ENCODE assay signal across 22 cellular contexts in the genomic region with DNA sequence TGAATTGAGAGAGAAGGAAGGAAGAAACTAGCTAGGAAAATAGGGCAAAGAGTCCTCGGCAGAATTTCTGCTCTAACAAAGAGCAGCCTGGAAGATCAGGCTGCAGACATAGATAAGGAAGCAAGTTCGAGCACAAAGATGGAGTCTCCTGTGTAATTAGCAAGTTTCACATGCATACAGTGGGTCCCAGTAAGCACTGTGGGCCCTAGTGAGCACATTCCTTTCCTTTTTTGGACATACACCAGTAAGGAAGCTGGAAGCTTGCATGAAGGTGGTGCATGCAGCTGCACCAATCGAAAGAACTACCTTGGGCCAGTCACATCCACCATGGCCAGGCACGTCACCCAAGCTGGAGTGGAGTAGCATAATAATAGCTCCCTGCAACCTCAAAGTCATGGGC.
"Had no signal": no experiment of that assay in that cellular context is flagged by ENCODE, and none has a peak within 500 bp of the region (broad histone marks: within the 10 kb centered on the region; RNA-seq: fewer than 3 reads in every experiment).

No MANE protein-coding gene starts in this region.

- H3K36me3 ChIP-seq: cardiac muscle cell, heart right ventricle, left lung, neural progenitor cell, thyroid gland, upper lobe of right lung had no signal

- H3K9me3 ChIP-seq: heart right ventricle, left lung, thyroid gland, upper lobe of right lung had no signal

- H2AFZ ChIP-seq: neural progenitor cell had no signal

- H3K4me3 Mint-ChIP-seq: activated naive CD8-positive, alpha-beta T cell treated with anti-CD3 and anti-CD28 coated beads for 36 hours; activated T-cell treated with anti-CD3 and anti-CD28 coated beads, Interleukin-2, amount 50 U/mL, for 4 hours; mesothelial cell of epicardium; naive thymus-derived CD8-positive, alpha-beta T cell; neural progenitor cell; stimulated activated naive CD8-positive, alpha-beta T cell treated with anti-CD3 and anti-CD28 coated beads, Interleukin-15, Interleukin-2, amounts not matched to agents 100 ng/mL and 50 ng/mL, for 24 hours; T-helper 17 cell had no signal

- DNase-seq: activated CD4-positive, alpha-beta T cell treated with anti-CD3 and anti-CD28 coated beads for 4 hours; activated CD4-positive, alpha-beta T cell treated with anti-CD3 and anti-CD28 coated beads, Interleukin-2, amount 50 U/mL, for 48 hours; activated CD4-positive, CD25-positive, alpha-beta regulatory T cell; activated CD8-positive, alpha-beta memory T cell treated with anti-CD3 and anti-CD28 coated beads, Interleukin-2, amount 50 U/mL, for 48 hours; activated naive CD4-positive, alpha-beta T cell treated with Interleukin-2 at 50 U/mL for 16 hours; activated naive CD8-positive, alpha-beta T cell treated with anti-CD3 and anti-CD28 coated beads for 36 hours; activated T-cell treated with anti-CD3 and anti-CD28 coated beads, Interleukin-2, amount 50 U/mL, for 4 hours; amniotic stem cell; heart right ventricle; naive thymus-derived CD8-positive, alpha-beta T cell; retina; substantia nigra; T-helper 17 cell; thyroid gland; upper lobe of right lung had no signal

- H3K36me3 Mint-ChIP-seq: activated naive CD8-positive, alpha-beta T cell treated with anti-CD3 and anti-CD28 coated beads for 36 hours; mesothelial cell of epicardium; naive thymus-derived CD8-positive, alpha-beta T cell; neural progenitor cell had no signal

- H3K4me3 ChIP-seq: cardiac muscle cell, heart right ventricle, left lung, lung, neural progenitor cell, thyroid gland, upper lobe of right lung had no signal

- H3K9ac ChIP-seq: neural progenitor cell had no signal

- H3K4me2 ChIP-seq: neural progenitor cell had no signal

- H3K4me1 ChIP-seq: heart right ventricle, left lung, thyroid gland, upper lobe of right lung had no signal

- H3K27ac Mint-ChIP-seq: activated naive CD8-positive, alpha-beta T cell treated with anti-CD3 and anti-CD28 coated beads for 36 hours; mesothelial cell of epicardium; naive thymus-derived CD8-positive, alpha-beta T cell; neural progenitor cell; progenitor cell of endocrine pancreas; stimulated activated naive CD8-positive, alpha-beta T cell treated with anti-CD3 and anti-CD28 coated beads, Interleukin-15, Interleukin-2, amounts not matched to agents 100 ng/mL and 50 ng/mL, for 24 hours; T-helper 17 cell had no signal

- H3K9me3 Mint-ChIP-seq: activated naive CD8-positive, alpha-beta T cell treated with anti-CD3 and anti-CD28 coated beads for 36 hours; activated T-cell treated with anti-CD3 and anti-CD28 coated beads, Interleukin-2, amount 50 U/mL, for 4 hours; neural progenitor cell; stimulated activated naive CD8-positive, alpha-beta T cell treated with anti-CD3 and anti-CD28 coated beads, Interleukin-15, Interleukin-2, amounts not matched to agents 100 ng/mL and 50 ng/mL, for 24 hours had no signal

- H3K27me3 Mint-ChIP-seq: activated naive CD8-positive, alpha-beta T cell treated with anti-CD3 and anti-CD28 coated beads for 36 hours; naive thymus-derived CD8-positive, alpha-beta T cell; progenitor cell of endocrine pancreas; stimulated activated naive CD8-positive, alpha-beta T cell treated with anti-CD3 and anti-CD28 coated beads, Interleukin-15, Interleukin-2, amounts not matched to agents 100 ng/mL and 50 ng/mL, for 24 hours; T-helper 17 cell had no signal

- H3K4me1 Mint-ChIP-seq: activated naive CD8-positive, alpha-beta T cell treated with anti-CD3 and anti-CD28 coated beads for 36 hours; naive thymus-derived CD8-positive, alpha-beta T cell; T-helper 17 cell had no signal

- H3K27me3 ChIP-seq: cardiac muscle cell, heart right ventricle, left lung, neural progenitor cell, thyroid gland, upper lobe of right lung had no signal

- H3K27ac ChIP-seq: cardiac muscle cell, heart right ventricle, left lung, neural progenitor cell, thyroid gland, upper lobe of right lung had no signal
